Comparison of ENCODE assay signal across 25 cellular contexts in genomic region chr9:20601292-20601691, GRCh38. TPM values are rescaled to one million over a fixed set of nuclear protein-coding genes. Genes with fewer than 3 reads are reported as not detected.
DNase-seq lines count a peak whose midpoint lies in the region; ATAC-seq, FAIRE-seq and TF ChIP-seq lines count a peak whose summit lies in the region.
"Had no signal": no experiment of that assay in that cellular context is flagged by ENCODE, and none has a peak within 500 bp of the region (broad histone marks: within the 10 kb centered on the region; RNA-seq: fewer than 3 reads in every experiment).

No MANE protein-coding gene starts in this region.

- H3K27me3 Mint-ChIP-seq in stimulated activated naive CD8-positive, alpha-beta T cell treated with anti-CD3 and anti-CD28 coated beads, Interleukin-15, amount 100 ng/mL, for 72 hours: no peaks in the 10 kb centered on the region
- H3K27me3 Mint-ChIP-seq in activated T-helper 2 cell treated with anti-CD3 and anti-CD28 coated beads, Interferon-gamma antibody, Interleukin-2, Interleukin-4, amounts not matched to agents 10 μg/mL and 5 μg/mL and 100 μg/mL, durations not matched to agents 14 hours and 24 hours and 36 hours (ENCODE audit: low read depth): no peaks in the 10 kb centered on the region
- no peaks in the 10 kb centered on the region for H3K27me3 Mint-ChIP-seq in mesothelial cell of epicardium (ENCODE audit: low read depth)

- no peak for FAIRE-seq in frontal cortex (lab: Jason Lieb, UNC)

- no peaks in the 10 kb centered on the region for H3K9me3 Mint-ChIP-seq in stimulated activated naive CD8-positive, alpha-beta T cell treated with anti-CD3 and anti-CD28 coated beads, Interleukin-15, amount 100 ng/mL, for 72 hours
- no peaks in the 10 kb centered on the region for H3K9me3 Mint-ChIP-seq in activated T-helper 2 cell treated with anti-CD3 and anti-CD28 coated beads, Interferon-gamma antibody, Interleukin-2, Interleukin-4, amounts not matched to agents 10 μg/mL and 5 μg/mL and 100 μg/mL, durations not matched to agents 14 hours and 24 hours and 36 hours
- H3K9me3 Mint-ChIP-seq in mesothelial cell of epicardium: no peaks in the 10 kb centered on the region
- H3K9me3 Mint-ChIP-seq: activated naive CD4-positive, alpha-beta T cell treated with anti-CD3 and anti-CD28 coated beads for 36 hours; nephron had no signal

- TF ChIP-seq CTCF in mesothelial cell of epicardium (IDR thresholded peaks at IDR 0.05; ENCODE audit: unreplicated experiment): no peak

- H3K4me3 Mint-ChIP-seq in stimulated activated naive CD8-positive, alpha-beta T cell treated with anti-CD3 and anti-CD28 coated beads, Interleukin-15, amount 100 ng/mL, for 72 hours: peak overlapping the region in 1 of 2 donors; percentile 7
- H3K4me3 Mint-ChIP-seq in activated T-helper 2 cell treated with anti-CD3 and anti-CD28 coated beads, Interferon-gamma antibody, Interleukin-2, Interleukin-4, amounts not matched to agents 10 μg/mL and 5 μg/mL and 100 μg/mL, durations not matched to agents 14 hours and 24 hours and 36 hours (ENCODE audit: low read depth): no peak overlapping the region
- H3K4me3 Mint-ChIP-seq in mesothelial cell of epicardium: no peak overlapping the region
- H3K4me3 Mint-ChIP-seq: activated CD8-positive, alpha-beta T cell treated with anti-CD3 and anti-CD28 coated beads, Interleukin-2, amount 10 ng/mL, durations not matched to agents 7 days and 5 days; activated naive CD4-positive, alpha-beta T cell treated with anti-CD3 and anti-CD28 coated beads for 36 hours; nephron had no signal

- DNase-seq in stimulated activated naive CD8-positive, alpha-beta T cell treated with anti-CD3 and anti-CD28 coated beads, Interleukin-15, Interleukin-2, amounts not matched to agents 100 U/mL and 50 U/mL, for 24 hours: no peak
- DNase-seq in stimulated activated naive CD8-positive, alpha-beta T cell treated with anti-CD3 and anti-CD28 coated beads, Interleukin-15, amount 100 ng/mL, for 72 hours: no peak
- no peak for DNase-seq in activated T-helper 2 cell treated with anti-CD3 and anti-CD28 coated beads, Interferon-gamma antibody, Interleukin-2, Interleukin-4, amounts not matched to agents 10 μg/mL and 5 μg/mL and 100 μg/mL, durations not matched to agents 14 hours and 24 hours and 36 hours (ENCODE audit: low spot score)
- DNase-seq in mesothelial cell of epicardium (ENCODE audit: low spot score in 2 of 2, unreplicated experiment in 2 of 2) (no peak), frontal cortex (ENCODE audit: low spot score in 2 of 2) (no peak), H7 (no peak)
- DNase-seq: activated CD8-positive, alpha-beta T cell treated with anti-CD3 and anti-CD28 coated beads, Interleukin-2, amount 10 ng/mL, durations not matched to agents 7 days and 5 days; activated naive CD4-positive, alpha-beta T cell treated with anti-CD3 and anti-CD28 coated beads for 36 hours; dorsolateral prefrontal cortex; hippocampal formation; IMR-90; NCI-H1436 treated with DMSO at 0.1 percent for 48 hours; NCI-H226; NCI-H526 treated with DMSO at 0.1 percent for 48 hours; ovary; PC-3; stimulated activated naive CD4-positive, alpha-beta T cell treated with Interleukin-2 at 50 U/mL for 16 hours had no signal

- H3K4me3 ChIP-seq in H7 (ENCODE audit: insufficient read depth, low read depth, low read length): no peak overlapping the region
- H3K4me3 ChIP-seq: BLaER1, gastroesophageal sphincter, ovary, skin epidermis, vagina had no signal

- H3K4me1 Mint-ChIP-seq in stimulated activated naive CD8-positive, alpha-beta T cell treated with anti-CD3 and anti-CD28 coated beads, Interleukin-15, amount 100 ng/mL, for 72 hours: peaks cover 81% of the 10 kb centered on the region
- peaks cover 52% of the 10 kb centered on the region for H3K4me1 Mint-ChIP-seq in activated T-helper 2 cell treated with anti-CD3 and anti-CD28 coated beads, Interferon-gamma antibody, Interleukin-2, Interleukin-4, amounts not matched to agents 10 μg/mL and 5 μg/mL and 100 μg/mL, durations not matched to agents 14 hours and 24 hours and 36 hours (ENCODE audit: low read depth)
- peaks cover 41% of the 10 kb centered on the region for H3K4me1 Mint-ChIP-seq in mesothelial cell of epicardium

- intact Hi-C loops in activated T-helper 2 cell treated with anti-CD3 and anti-CD28 coated beads, Interferon-gamma antibody, Interleukin-2, Interleukin-4, amounts not matched to agents 10 μg/mL and 5 μg/mL and 100 μg/mL, durations not matched to agents 14 hours and 24 hours and 36 hours (cut with micrococcal nuclease): no loop called here

- no peaks in the 10 kb centered on the region for H3K36me3 ChIP-seq in H7 (replicated peaks; ENCODE audit: control insufficient read depth, insufficient read depth, low read length)
- H3K36me3 ChIP-seq: BLaER1, gastroesophageal sphincter, ovary, vagina had no signal

- H3K27ac Mint-ChIP-seq in stimulated activated naive CD8-positive, alpha-beta T cell treated with anti-CD3 and anti-CD28 coated beads, Interleukin-15, amount 100 ng/mL, for 72 hours: peak overlapping the region in 1 of 2 donors; percentile 28
- peak overlapping the region; percentile 31 for H3K27ac Mint-ChIP-seq in activated T-helper 2 cell treated with anti-CD3 and anti-CD28 coated beads, Interferon-gamma antibody, Interleukin-2, Interleukin-4, amounts not matched to agents 10 μg/mL and 5 μg/mL and 100 μg/mL, durations not matched to agents 14 hours and 24 hours and 36 hours
- peak overlapping the region; percentile 14 for H3K27ac Mint-ChIP-seq in mesothelial cell of epicardium
- H3K27ac Mint-ChIP-seq: activated naive CD4-positive, alpha-beta T cell treated with anti-CD3 and anti-CD28 coated beads for 36 hours had no signal

- H3K36me3 Mint-ChIP-seq in activated T-helper 2 cell treated with anti-CD3 and anti-CD28 coated beads, Interferon-gamma antibody, Interleukin-2, Interleukin-4, amounts not matched to agents 10 μg/mL and 5 μg/mL and 100 μg/mL, durations not matched to agents 14 hours and 24 hours and 36 hours (ENCODE audit: low read depth): peaks cover 9% of the 10 kb centered on the region
- peaks cover 4% of the 10 kb centered on the region for H3K36me3 Mint-ChIP-seq in mesothelial cell of epicardium

- no peaks in the 10 kb centered on the region for H3K27me3 ChIP-seq in H7 (ENCODE audit: control insufficient read depth, insufficient read depth, low read length)
- H3K27me3 ChIP-seq: BLaER1, dorsolateral prefrontal cortex, gastroesophageal sphincter, ovary, vagina had no signal

- ATAC-seq in stimulated activated naive CD8-positive, alpha-beta T cell treated with anti-CD3 and anti-CD28 coated beads, Interleukin-15, Interleukin-2, amounts not matched to agents 100 U/mL and 50 U/mL, for 24 hours: peak; percentile 30
- ATAC-seq in stimulated activated naive CD8-positive, alpha-beta T cell treated with anti-CD3 and anti-CD28 coated beads, Interleukin-15, amount 100 ng/mL, for 72 hours: no peak
- ATAC-seq in HG03342 (IDR thresholded peaks at IDR 0.05; ENCODE audit: unreplicated experiment): no peak
- ATAC-seq: activated CD4-positive, CD25-positive, alpha-beta regulatory T cell treated with anti-CD3 and anti-CD28 coated beads, Interleukin-2, amount 50 U/mL, for 24 hours; activated CD8-positive, alpha-beta T cell treated with anti-CD3 and anti-CD28 coated beads, Interleukin-2, amount 10 ng/mL, durations not matched to agents 7 days and 5 days; gastroesophageal sphincter; HCT116; PC-3 had no signal

RNA-seq across cellular contexts. Expression of gene MLLT3, which starts 21.0 kb away (rescaled TPM):
- total RNA-seq in activated T-helper 2 cell treated with anti-CD3 and anti-CD28 coated beads, Interferon-gamma antibody, Interleukin-2, Interleukin-4, amounts not matched to agents 10 μg/mL and 5 μg/mL and 100 μg/mL, durations not matched to agents 14 hours and 24 hours and 36 hours: 22.4 and 24.9 TPM in 2 replicates
- total RNA-seq in mesothelial cell of epicardium: 41.4 to 45.8 TPM (median 42.5 TPM) in 3 replicates
- 125 TPM for total RNA-seq in frontal cortex
- total RNA-seq in H7 (2014; rRNA removed; shearing (Covaris generic)): 4.3 and 7.8 TPM in 2 replicates
